In the genomic region with DNA sequence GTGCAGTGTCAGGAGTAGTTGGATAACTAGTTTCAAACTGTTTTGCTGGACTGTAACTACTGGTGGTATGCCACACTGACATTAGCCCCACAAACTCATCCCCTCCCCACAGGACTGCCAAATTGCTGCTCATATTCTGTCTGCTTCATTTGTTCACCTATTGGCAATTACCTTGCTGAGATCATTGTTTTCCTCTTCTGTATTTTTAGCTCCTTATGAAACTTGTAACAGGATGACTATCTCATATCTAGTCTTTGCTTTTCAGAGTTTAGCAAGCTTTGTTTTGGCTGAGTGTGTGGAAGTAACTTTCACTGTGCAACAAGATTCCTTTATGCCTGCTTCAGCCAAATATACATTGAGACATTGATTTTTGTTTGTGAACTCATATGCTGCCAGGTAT, we compare ENCODE assay signal across 13 cellular contexts.
DNase-seq lines count a peak whose midpoint lies in the region; ATAC-seq, FAIRE-seq and TF ChIP-seq lines count a peak whose summit lies in the region.
"Had no signal": no experiment of that assay in that cellular context is flagged by ENCODE, and none has a peak within 500 bp of the region (broad histone marks: within the 10 kb centered on the region; RNA-seq: fewer than 3 reads in every experiment).

No MANE protein-coding gene starts in this region.

- H3K9ac ChIP-seq in HUES48 (ENCODE audit: low read depth, low read length) (no peak overlapping the region), keratinocyte (ENCODE audit: control insufficient read depth, extremely low read depth, insufficient read depth, low read length) (no peak overlapping the region)

- peak; percentile 23 for FAIRE-seq in keratinocyte (lab: Jason Lieb, UNC)
- FAIRE-seq: A204.1 had no signal

- no peaks in the 10 kb centered on the region for H3K9me3 ChIP-seq in HUES48 (ENCODE audit: control insufficient read depth, insufficient read depth, low read length)
- no peaks in the 10 kb centered on the region for H3K9me3 ChIP-seq in keratinocyte (ENCODE audit: control insufficient read depth, low read depth, low read length)
- H3K9me3 ChIP-seq in tibial artery: no peaks in the 10 kb centered on the region

- no peak for ATAC-seq in GM18873 (IDR thresholded peaks at IDR 0.05; ENCODE audit: low FRiP score, unreplicated experiment)

- H3K27ac ChIP-seq in HUES48 (ENCODE audit: low read depth, low read length): peak overlapping the region; percentile 88
- H3K27ac ChIP-seq in keratinocyte (ENCODE audit: control insufficient read depth, insufficient read depth, low read length): no peak overlapping the region
- H3K27ac ChIP-seq in tibial artery: peak overlapping the region; percentile 79 to 88

- no peak overlapping the region for H3K4me2 ChIP-seq in keratinocyte (ENCODE audit: control insufficient read depth, extremely low read depth, insufficient read depth, low read depth, low read length)

- dilution Hi-C loops in keratinocyte (cut with MboI; ENCODE audit: extremely low pct_ligation_motif_present, low sequenced_read_pairs): no loop called here

- peak; percentile 39 for DNase-seq in NOMO-1 treated with DMSO at 0.1 percent for 48 hours (lab: John Stamatoyannopoulos, UW; ENCODE audit: unreplicated experiment)
- DNase-seq in NOMO-1 treated with dmso at 0.1 percent for 144 hours (lab: John Stamatoyannopoulos, UW; ENCODE audit: unreplicated experiment): no peak
- no peak for DNase-seq in keratinocyte (ENCODE audit: low read depth, low spot score)
- no peak for DNase-seq in tibial artery
- DNase-seq in activated CD4-positive, alpha-beta T cell treated with anti-CD3 and anti-CD28 coated beads, Interleukin-2, amount 50 U/mL, for 4 hours: no peak
- no peak for DNase-seq in Ammon's horn (ENCODE audit: low spot score)
- DNase-seq: activated T-cell treated with anti-CD3 and anti-CD28 coated beads, Interleukin-2, amount 50 U/mL, for 72 hours; effector CD8-positive, alpha-beta T cell; GOT3; NCI-H510A had no signal

- H3K4me3 ChIP-seq in HUES48 (ENCODE audit: low read depth, low read length) (no peak overlapping the region), keratinocyte (ENCODE audit: control insufficient read depth in 2 of 3, extremely low read depth in 1 of 3, insufficient read depth in 2 of 3, low read depth in 1 of 3, low read length in 3 of 3) (no peak overlapping the region), tibial artery (no peak overlapping the region)

- H3K36me3 ChIP-seq in HUES48 (ENCODE audit: control insufficient read depth, insufficient read depth, low read length) (no peaks in the 10 kb centered on the region), keratinocyte (ENCODE audit: control insufficient read depth in 2 of 2, extremely low read depth in 1 of 2, insufficient read depth in 2 of 2, low read length in 2 of 2) (no peaks in the 10 kb centered on the region), tibial artery (no peaks in the 10 kb centered on the region)

- H3K79me2 ChIP-seq in keratinocyte (ENCODE audit: control insufficient read depth, insufficient read depth, low read length): no peaks in the 10 kb centered on the region

- H2AFZ ChIP-seq in keratinocyte (ENCODE audit: control insufficient read depth, low read length): peak overlapping the region; percentile 7

- peaks cover 44% of the 10 kb centered on the region for H3K4me1 ChIP-seq in HUES48 (ENCODE audit: control insufficient read depth, insufficient read depth, low read length)
- peaks cover 31% of the 10 kb centered on the region for H3K4me1 ChIP-seq in keratinocyte (ENCODE audit: control insufficient read depth, extremely low read depth, insufficient read depth, low read length)
- peaks cover 0 to 42% (median 32%) of the 10 kb centered on the region in 4 donors for H3K4me1 ChIP-seq in tibial artery

- H3K9me1 ChIP-seq in keratinocyte (ENCODE audit: control insufficient read depth, extremely low read depth, insufficient read depth, low read length): peaks cover 3% of the 10 kb centered on the region

- intact Hi-C loops in tibial artery (cut with DNase I; ENCODE audit: low total_unique reads): no loop called here

- TF ChIP-seq CTCF in keratinocyte (optimal IDR thresholded peaks at IDR 0.05 in 1 of 3, IDR thresholded peaks at IDR 0.05 in 1 of 3, conservative IDR thresholded peaks at IDR 0.05 in 1 of 3; ENCODE audit: extremely low read depth in 1 of 3, insufficient read depth in 2 of 3, low read length in 3 of 3) (no peak), tibial artery (IDR thresholded peaks at IDR 0.05) (no peak)

- H4K20me1 ChIP-seq in keratinocyte (ENCODE audit: control insufficient read depth, extremely low read depth, insufficient read depth, low read length): no peaks in the 10 kb centered on the region

- H3K27me3 ChIP-seq in HUES48 (ENCODE audit: control insufficient read depth, insufficient read depth, low read length) (no peaks in the 10 kb centered on the region), keratinocyte (ENCODE audit: control insufficient read depth, extremely low read depth, insufficient read depth, low read length) (no peaks in the 10 kb centered on the region), tibial artery (no peaks in the 10 kb centered on the region)
